20 cellular contexts compared by ENCODE assay signal in genomic region chr5:54541823-54542783, GRCh38. TPM values are rescaled to one million over a fixed set of nuclear protein-coding genes. Genes with fewer than 3 reads are reported as not detected.
A peak's percentile ranks its signal among the peaks of the same experiment; 100 is the strongest.
DNase-seq lines count a peak whose midpoint lies in the region; ATAC-seq and TF ChIP-seq lines count a peak whose summit lies in the region.
"Had no signal": no experiment of that assay in that cellular context is flagged by ENCODE, and none has a peak within 500 bp of the region (broad histone marks: within the 10 kb centered on the region; RNA-seq: fewer than 3 reads in every experiment).

No MANE protein-coding gene starts in this region.

- H3K27ac Mint-ChIP-seq in central memory CD8-positive, alpha-beta T cell (ENCODE audit: low read depth), result peak overlapping the region; percentile 42
- H3K27ac Mint-ChIP-seq in progenitor cell of endocrine pancreas, result peak overlapping the region; percentile 59
- H3K27ac Mint-ChIP-seq: endodermal cell, HFFc6 had no signal

- no peak overlapping the region for H3K4me3 Mint-ChIP-seq in central memory CD8-positive, alpha-beta T cell
- H3K4me3 Mint-ChIP-seq in progenitor cell of endocrine pancreas (ENCODE audit: low read depth), result no peak overlapping the region
- H3K4me3 Mint-ChIP-seq: endodermal cell, HFFc6 had no signal

- no peaks in the 10 kb centered on the region for H3K27me3 Mint-ChIP-seq in central memory CD8-positive, alpha-beta T cell
- no peaks in the 10 kb centered on the region for H3K27me3 Mint-ChIP-seq in progenitor cell of endocrine pancreas
- H3K27me3 Mint-ChIP-seq: naive B cell had no signal

- peaks cover 57% of the 10 kb centered on the region for H3K4me1 Mint-ChIP-seq in central memory CD8-positive, alpha-beta T cell
- peaks cover 9% of the 10 kb centered on the region for H3K4me1 Mint-ChIP-seq in progenitor cell of endocrine pancreas (ENCODE audit: low read depth)

- TF ChIP-seq CTCF in progenitor cell of endocrine pancreas (IDR thresholded peaks at IDR 0.05; ENCODE audit: unreplicated experiment), result no peak

- peaks cover 18% of the 10 kb centered on the region for H3K36me3 Mint-ChIP-seq in central memory CD8-positive, alpha-beta T cell (ENCODE audit: insufficient read depth)
- H3K36me3 Mint-ChIP-seq in progenitor cell of endocrine pancreas (ENCODE audit: insufficient read depth), result peaks cover 11% of the 10 kb centered on the region

- H3K9me3 Mint-ChIP-seq in central memory CD8-positive, alpha-beta T cell, result no peaks in the 10 kb centered on the region
- no peaks in the 10 kb centered on the region for H3K9me3 Mint-ChIP-seq in progenitor cell of endocrine pancreas (ENCODE audit: low read depth)
- H3K9me3 Mint-ChIP-seq: endodermal cell, HFFc6 had no signal

- no peak for ATAC-seq in central memory CD8-positive, alpha-beta T cell (replicated peaks; ENCODE audit: extremely low read depth, poor library complexity, severe bottlenecking)
- ATAC-seq in HG02571 (IDR thresholded peaks at IDR 0.05; ENCODE audit: unreplicated experiment), result no peak
- no peak for ATAC-seq in HG02798 (IDR thresholded peaks at IDR 0.05; ENCODE audit: poor library complexity, unreplicated experiment)

- DNase-seq in NCI-H1417 (lab: John Stamatoyannopoulos, UW) (peak in 2 of 3 experiments; percentile 14 to 64), NCI-H1417 treated with DMSO at 0.1 percent for 48 hours (lab: John Stamatoyannopoulos, UW) (no peak), NCI-H510A (lab: John Stamatoyannopoulos, UW) (peak; percentile 24), progenitor cell of endocrine pancreas (ENCODE audit: low spot score, unreplicated experiment) (no peak), AG08395 (ENCODE audit: low spot score) (no peak)
- no peak for DNase-seq in central memory CD8-positive, alpha-beta T cell (ENCODE audit: low spot score in 2 of 2)
- DNase-seq: 8988T; activated CD4-positive, alpha-beta T cell treated with anti-CD3 and anti-CD28 coated beads for 1 hour; activated gamma-delta T cell; amygdala; DMS 273 treated with DMSO at 0.1 percent for 48 hours; endodermal cell; HFFc6; naive B cell; NCI-H226; small intestine; stimulated activated CD4-positive, alpha-beta T cell treated with anti-CD3 and anti-CD28 coated beads, Interleukin-4, amount 100 ng/mL, for 1 hour; T1000 had no signal

RNA-seq across cellular contexts. Expression of gene SNX18, which starts 24.5 kb away (rescaled TPM):
- total RNA-seq in progenitor cell of endocrine pancreas, result 26.3 and 28.6 TPM in 2 replicates

Comparison
In these comparisons a context has a peak if more than half of its experiments do, and no peak if none do; other contexts are left out.
1. DNase-seq: peak in NCI-H1417 (2 of 3) and NCI-H510A (single experiment); none in NCI-H1417 treated with DMSO at 0.1 percent for 48 hours (single experiment), central memory CD8-positive, alpha-beta T cell (0 of 2), progenitor cell of endocrine pancreas (single experiment) and AG08395 (single experiment).